In genomic region chr5:156331845-156332244, GRCh38 we compare ENCODE assay signal across 9 cellular contexts. TPM values are rescaled to one million over a fixed set of nuclear protein-coding genes. Genes with fewer than 3 reads are reported as not detected.
"Had no signal": no experiment of that assay in that cellular context is flagged by ENCODE, and none has a peak within 500 bp of the region (broad histone marks: within the 10 kb centered on the region; RNA-seq: fewer than 3 reads in every experiment).

No MANE protein-coding gene starts in this region.

- H3K27ac ChIP-seq: GM23248, HL-60 had no signal

- H3K9me3 ChIP-seq: HAP-1 had no signal

- H3K36me3 ChIP-seq: HAP-1 had no signal

- H3K4me3 ChIP-seq: GM23248, HAP-1, K562 had no signal

- ATAC-seq: HCT116, K562 had no signal

- FAIRE-seq: K562 had no signal

- H3K4me3 Mint-ChIP-seq: HFFc6 had no signal

- H3K27ac Mint-ChIP-seq: HFFc6 had no signal

- DNase-seq: GM23248, GOT3, H7, HFFc6, IMR-90 had no signal

- H3K9ac ChIP-seq: GM23248 had no signal

- H2AFZ ChIP-seq: GM23248 had no signal

RNA-seq across cellular contexts. Expression of gene SGCD, which starts 4.9 kb away (rescaled TPM):
- total RNA-seq: H7, K562 had no signal
- polyA plus RNA-seq: K562 had no signal
